In the genomic region with DNA sequence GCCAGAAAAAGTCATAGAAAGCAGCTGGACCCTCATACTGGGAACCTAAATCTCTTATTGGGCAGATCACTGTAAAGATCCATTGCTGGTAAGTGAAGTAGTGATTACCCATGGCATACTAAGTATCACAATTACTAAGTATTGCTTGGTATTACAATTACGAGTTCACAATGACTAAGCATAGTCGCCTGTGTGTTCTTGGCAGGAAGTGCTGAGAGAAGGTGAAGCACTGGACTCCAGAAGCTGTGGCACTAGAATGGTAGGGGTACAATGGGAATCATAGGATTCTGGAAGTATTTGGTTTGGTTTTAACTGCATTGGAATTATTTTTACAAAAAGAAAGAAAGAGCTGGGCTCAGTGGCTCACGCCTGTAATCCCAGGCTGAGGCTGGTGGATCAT, we compare ENCODE assay signal across 20 cellular contexts. TPM values are rescaled to one million over a fixed set of nuclear protein-coding genes. Genes with fewer than 3 reads are reported as not detected.
DNase-seq lines count a peak whose midpoint lies in the region; ATAC-seq and TF ChIP-seq lines count a peak whose summit lies in the region.
"Had no signal": no experiment of that assay in that cellular context is flagged by ENCODE, and none has a peak within 500 bp of the region (broad histone marks: within the 10 kb centered on the region; RNA-seq: fewer than 3 reads in every experiment).

No MANE protein-coding gene starts in this region.

- H3K4me3 Mint-ChIP-seq in activated CD4-positive, alpha-beta T cell treated with anti-CD3 and anti-CD28 coated beads for 36 hours: no peak overlapping the region
- no peak overlapping the region for H3K4me3 Mint-ChIP-seq in T-helper 17 cell
- no peak overlapping the region for H3K4me3 Mint-ChIP-seq in activated naive CD8-positive, alpha-beta T cell treated with anti-CD3 and anti-CD28 coated beads, Interleukin-2, amount 10 ng/mL, durations not matched to agents 7 days and 5 days
- H3K4me3 Mint-ChIP-seq: CD4-positive, alpha-beta T cell had no signal

- intact Hi-C loops in activated CD4-positive, alpha-beta T cell treated with anti-CD3 and anti-CD28 coated beads for 36 hours (cut with DNase I, micrococcal nuclease): loop anchor here (5.0 kb wide), 2 partner anchors 134 to 334 kb away; a partner anchor contains a TSS
- intact Hi-C loops in adrenal gland (cut with DNase I): loop anchor here in 1 of 2 donors (10.0 kb wide), 1 partner anchor 241 kb away; a partner anchor contains a TSS

- H3K9me3 ChIP-seq in T-helper 17 cell (ENCODE audit: control insufficient read depth, low read length, poor library complexity, severe bottlenecking) (no peaks in the 10 kb centered on the region), adrenal gland (replicated peaks in 1 of 3) (no peaks in the 10 kb centered on the region), WERI-Rb-1 (ENCODE audit: severe bottlenecking) (no peaks in the 10 kb centered on the region)
- H3K9me3 ChIP-seq: breast epithelium, thyroid gland had no signal

- TF ChIP-seq CTCF in GM13976 (IDR thresholded peaks at IDR 0.05; ENCODE audit: borderline replicate concordance, control extremely low read depth, extremely low read depth, insufficient read depth, missing control alignments): no peak
- no peak for TF ChIP-seq CTCF in adrenal gland (IDR thresholded peaks at IDR 0.05)
- no peak for TF ChIP-seq CTCF in WERI-Rb-1 (IDR thresholded peaks at IDR 0.05; ENCODE audit: low read depth, low read length)

- POLR2A ChIA-PET in activated CD4-positive, alpha-beta T cell treated with anti-CD3 and anti-CD28 coated beads for 36 hours (lab: Charles Lee): no interaction called here
- POLR2A ChIA-PET in activated naive CD8-positive, alpha-beta T cell treated with anti-CD3 and anti-CD28 coated beads, Interleukin-2, amount 10 ng/mL, durations not matched to agents 7 days and 5 days (lab: Charles Lee): no interaction called here

- no peaks in the 10 kb centered on the region for H3K4me1 ChIP-seq in adrenal gland (replicated peaks in 1 of 2)
- H3K4me1 ChIP-seq: breast epithelium, SJSA1 had no signal

- ATAC-seq in activated CD4-positive, alpha-beta T cell treated with anti-CD3 and anti-CD28 coated beads for 36 hours: peak; percentile 55
- no peak for ATAC-seq in T-helper 17 cell
- peak; percentile 57 for ATAC-seq in activated naive CD8-positive, alpha-beta T cell treated with anti-CD3 and anti-CD28 coated beads, Interleukin-2, amount 10 ng/mL, durations not matched to agents 7 days and 5 days (ENCODE audit: low read depth)
- ATAC-seq: left cardiac atrium had no signal

- CTCF ChIA-PET in activated CD4-positive, alpha-beta T cell treated with anti-CD3 and anti-CD28 coated beads for 36 hours (lab: Charles Lee): interaction anchor here (0.7 to 7.2 kb wide), 2 partner anchors 26 to 123 kb away, joined by 3 to 88 read pairs; no protein-coding TSS in a partner anchor

- H3K27me3 ChIP-seq in adrenal gland (no peaks in the 10 kb centered on the region), WERI-Rb-1 (ENCODE audit: insufficient read depth, low read depth, severe bottlenecking) (peaks cover 80% of the 10 kb centered on the region)
- H3K27me3 ChIP-seq: thyroid gland had no signal

- peaks cover 57% of the 10 kb centered on the region for H3K4me1 Mint-ChIP-seq in activated CD4-positive, alpha-beta T cell treated with anti-CD3 and anti-CD28 coated beads for 36 hours
- H3K4me1 Mint-ChIP-seq in T-helper 17 cell: peaks cover 40% of the 10 kb centered on the region
- H3K4me1 Mint-ChIP-seq in activated naive CD8-positive, alpha-beta T cell treated with anti-CD3 and anti-CD28 coated beads, Interleukin-2, amount 10 ng/mL, durations not matched to agents 7 days and 5 days: peaks cover 51% of the 10 kb centered on the region

- H3K27me3 Mint-ChIP-seq in activated CD4-positive, alpha-beta T cell treated with anti-CD3 and anti-CD28 coated beads for 36 hours: peaks cover 4% of the 10 kb centered on the region
- peaks cover 9% of the 10 kb centered on the region for H3K27me3 Mint-ChIP-seq in T-helper 17 cell
- peaks cover 8% of the 10 kb centered on the region for H3K27me3 Mint-ChIP-seq in activated naive CD8-positive, alpha-beta T cell treated with anti-CD3 and anti-CD28 coated beads, Interleukin-2, amount 10 ng/mL, durations not matched to agents 7 days and 5 days

- no peaks in the 10 kb centered on the region for H3K9me3 Mint-ChIP-seq in activated CD4-positive, alpha-beta T cell treated with anti-CD3 and anti-CD28 coated beads for 36 hours (ENCODE audit: low read depth)
- no peaks in the 10 kb centered on the region for H3K9me3 Mint-ChIP-seq in activated naive CD8-positive, alpha-beta T cell treated with anti-CD3 and anti-CD28 coated beads, Interleukin-2, amount 10 ng/mL, durations not matched to agents 7 days and 5 days
- H3K9me3 Mint-ChIP-seq: CD4-positive, alpha-beta T cell had no signal

- peak overlapping the region; percentile 86 for H3K27ac Mint-ChIP-seq in activated CD4-positive, alpha-beta T cell treated with anti-CD3 and anti-CD28 coated beads for 36 hours
- H3K27ac Mint-ChIP-seq in T-helper 17 cell: peak overlapping the region; percentile 21
- peak overlapping the region; percentile 30 for H3K27ac Mint-ChIP-seq in activated naive CD8-positive, alpha-beta T cell treated with anti-CD3 and anti-CD28 coated beads, Interleukin-2, amount 10 ng/mL, durations not matched to agents 7 days and 5 days
- H3K27ac Mint-ChIP-seq: CD4-positive, alpha-beta T cell had no signal

- WGBS in adrenal gland, 4 donors: 52 to 61% (median 58%) methylated on average over 3 of the region's 3 CpGs

- H3K36me3 Mint-ChIP-seq in activated CD4-positive, alpha-beta T cell treated with anti-CD3 and anti-CD28 coated beads for 36 hours (ENCODE audit: low read depth): no peaks in the 10 kb centered on the region
- H3K36me3 Mint-ChIP-seq in T-helper 17 cell (ENCODE audit: low read depth): no peaks in the 10 kb centered on the region
- H3K36me3 Mint-ChIP-seq in activated naive CD8-positive, alpha-beta T cell treated with anti-CD3 and anti-CD28 coated beads, Interleukin-2, amount 10 ng/mL, durations not matched to agents 7 days and 5 days: no peaks in the 10 kb centered on the region

- H3K27ac ChIP-seq in adrenal gland: no peak overlapping the region
- H3K27ac ChIP-seq in WERI-Rb-1: no peak overlapping the region
- H3K27ac ChIP-seq: breast epithelium, parathyroid adenoma, SJSA1, thyroid gland had no signal

- H3K36me3 ChIP-seq in adrenal gland (replicated peaks in 1 of 2) (no peaks in the 10 kb centered on the region), WERI-Rb-1 (no peaks in the 10 kb centered on the region)
- H3K36me3 ChIP-seq: breast epithelium, SJSA1, thyroid gland had no signal

- in situ Hi-C loops in GM13976 (cut with MboI; ENCODE audit: low sequenced_read_pairs, unreplicated experiment): loop anchor here (10.0 kb wide), 1 partner anchor 169 kb away; a partner anchor contains a TSS

- TF ChIP-seq POLR2A in adrenal gland (IDR thresholded peaks at IDR 0.05): no peak

- no peak overlapping the region for H3K4me3 ChIP-seq in adrenal gland
- H3K4me3 ChIP-seq in WERI-Rb-1 (ENCODE audit: low read depth, low read length): no peak overlapping the region
- H3K4me3 ChIP-seq: breast epithelium, SJSA1, thyroid gland had no signal

- peak; percentile 51 for DNase-seq in activated CD4-positive, alpha-beta T cell treated with anti-CD3 and anti-CD28 coated beads for 36 hours
- DNase-seq in activated CD4-positive, alpha-beta T cell treated with anti-CD3 and anti-CD28 coated beads, Interleukin-2, amount 50 U/mL, for 4 hours: no peak
- DNase-seq in GM13976 (ENCODE audit: low spot score) (peak; percentile 39), T-helper 17 cell (no peak), adrenal gland (no peak), superior temporal gyrus (ENCODE audit: extremely low spot score) (no peak), WERI-Rb-1 (no peak)
- no peak for DNase-seq in activated naive CD8-positive, alpha-beta T cell treated with anti-CD3 and anti-CD28 coated beads, Interleukin-2, amount 10 ng/mL, durations not matched to agents 7 days and 5 days
- DNase-seq: activated effector memory CD4-positive, alpha-beta T cell treated with Interleukin-2 at 50 U/mL for 16 hours; CD4-positive, alpha-beta T cell; DMS79 treated with DMSO at 0.1 percent for 48 hours; effector CD4-positive, alpha-beta T cell; KBM-7; left cardiac atrium; NCI-H446; thyroid gland had no signal

RNA-seq across cellular contexts. Expression of a gene that starts 20.3 kb away (rescaled TPM):
- not detected for total RNA-seq in activated CD4-positive, alpha-beta T cell treated with anti-CD3 and anti-CD28 coated beads for 36 hours
- total RNA-seq in T-helper 17 cell: not detected
- not detected for total RNA-seq in activated naive CD8-positive, alpha-beta T cell treated with anti-CD3 and anti-CD28 coated beads, Interleukin-2, amount 10 ng/mL, durations not matched to agents 7 days and 5 days
- not detected for total RNA-seq in adrenal gland
- polyA plus RNA-seq in adrenal gland: not detected
- total RNA-seq: breast epithelium; CD4-positive, alpha-beta T cell; left cardiac atrium; mucosa of gallbladder; SJSA1; thyroid gland had no signal

RNA-seq across cellular contexts. Expression of a gene that starts 28.3 kb away (rescaled TPM):
- 1 to 10 TPM in 1 of 2 experiments, under 1 TPM in 1; 0.80 to 1.4 TPM for total RNA-seq in activated CD4-positive, alpha-beta T cell treated with anti-CD3 and anti-CD28 coated beads for 36 hours
- total RNA-seq in T-helper 17 cell: not detected
- total RNA-seq in activated naive CD8-positive, alpha-beta T cell treated with anti-CD3 and anti-CD28 coated beads, Interleukin-2, amount 10 ng/mL, durations not matched to agents 7 days and 5 days: not detected
- total RNA-seq in adrenal gland: not detected
- polyA plus RNA-seq in adrenal gland: not detected
- total RNA-seq: breast epithelium; CD4-positive, alpha-beta T cell; left cardiac atrium; mucosa of gallbladder; SJSA1; thyroid gland had no signal

Comparison
In these comparisons a context has a peak if more than half of its experiments do, and no peak if none do; other contexts are left out.
1. DNase-seq: peak in activated CD4-positive, alpha-beta T cell treated with anti-CD3 and anti-CD28 coated beads for 36 hours (single experiment) and GM13976 (single experiment); none in activated CD4-positive, alpha-beta T cell treated with anti-CD3 and anti-CD28 coated beads, Interleukin-2, amount 50 U/mL, for 4 hours (0 of 2), T-helper 17 cell (0 of 3), activated naive CD8-positive, alpha-beta T cell treated with anti-CD3 and anti-CD28 coated beads, Interleukin-2, amount 10 ng/mL, durations not matched to agents 7 days and 5 days (single experiment), adrenal gland (0 of 7), superior temporal gyrus (single experiment) and WERI-Rb-1 (single experiment).
2. H3K27ac Mint-ChIP-seq: peak in every context shown above with its lines; median percentile 86 in activated CD4-positive, alpha-beta T cell treated with anti-CD3 and anti-CD28 coated beads for 36 hours; 30 in activated naive CD8-positive, alpha-beta T cell treated with anti-CD3 and anti-CD28 coated beads, Interleukin-2, amount 10 ng/mL, durations not matched to agents 7 days and 5 days; 21 in T-helper 17 cell.